ENCODE assay signal across 1 cellular context in the genomic region with DNA sequence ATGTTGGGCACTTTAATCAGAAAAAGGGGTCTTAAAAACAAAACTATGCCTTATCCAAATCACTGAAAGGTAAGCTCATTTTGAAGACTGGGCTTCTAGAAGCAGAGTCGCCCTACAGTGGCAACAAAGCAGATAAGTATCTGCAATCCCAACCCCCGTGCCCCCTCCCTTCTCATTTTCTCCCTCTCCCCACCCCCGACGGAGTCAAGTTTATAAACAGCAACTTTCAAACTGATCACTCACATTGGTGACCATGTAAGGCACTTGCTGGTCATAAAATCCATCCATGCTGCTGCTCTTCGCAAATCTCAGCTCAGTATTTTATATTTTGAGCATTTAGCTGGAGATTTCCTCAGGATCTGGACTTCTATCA.
TF ChIP-seq lines count a peak whose summit lies in the region.

No MANE protein-coding gene starts in this region.

TF ChIP-seq in IMR-90, 13 proteins besides CTCF, POLR2A, EP300 and RAD21 (continued from another document):
- TF ChIP-seq, protein P1, sequence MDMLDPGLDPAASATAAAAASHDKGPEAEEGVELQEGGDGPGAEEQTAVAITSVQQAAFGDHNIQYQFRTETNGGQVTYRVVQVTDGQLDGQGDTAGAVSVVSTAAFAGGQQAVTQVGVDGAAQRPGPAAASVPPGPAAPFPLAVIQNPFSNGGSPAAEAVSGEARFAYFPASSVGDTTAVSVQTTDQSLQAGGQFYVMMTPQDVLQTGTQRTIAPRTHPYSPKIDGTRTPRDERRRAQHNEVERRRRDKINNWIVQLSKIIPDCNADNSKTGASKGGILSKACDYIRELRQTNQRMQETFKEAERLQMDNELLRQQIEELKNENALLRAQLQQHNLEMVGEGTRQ (IDR thresholded peaks at IDR 0.05; ENCODE audit: low read depth, low read length): no peak
- TF ChIP-seq CEBPB (IDR thresholded peaks at IDR 0.05; ENCODE audit: low read depth, low read length): no peak
- no peak for TF ChIP-seq CHD1 (IDR thresholded peaks at IDR 0.05; ENCODE audit: low read depth, low read length)
- TF ChIP-seq BHLHE40 (IDR thresholded peaks at IDR 0.05; ENCODE audit: low read depth, low read length): no peak
- no peak for TF ChIP-seq MAZ (IDR thresholded peaks at IDR 0.05; ENCODE audit: borderline replicate concordance, low read depth, low read length)
